In genomic region chr20:36546111-36546736, GRCh38 we compare ENCODE assay signal across 21 cellular contexts. TPM values are rescaled to one million over a fixed set of nuclear protein-coding genes. Genes with fewer than 3 reads are reported as not detected.
DNase-seq lines count a peak whose midpoint lies in the region; ATAC-seq and TF ChIP-seq lines count a peak whose summit lies in the region.
"Had no signal": no experiment of that assay in that cellular context is flagged by ENCODE, and none has a peak within 500 bp of the region (broad histone marks: within the 10 kb centered on the region; RNA-seq: fewer than 3 reads in every experiment).

No MANE protein-coding gene starts in this region.

- H3K4ac ChIP-seq in neuronal stem cell (ENCODE audit: low read length): no peak overlapping the region

- no peak overlapping the region for H3K4me3 Mint-ChIP-seq in central memory CD8-positive, alpha-beta T cell
- H3K4me3 Mint-ChIP-seq: activated CD4-positive, alpha-beta T cell treated with anti-CD3 and anti-CD28 coated beads, Interleukin-2, amount 10 ng/mL, durations not matched to agents 7 days and 5 days; CD14-positive monocyte; immature natural killer cell; stimulated activated naive CD8-positive, alpha-beta T cell treated with anti-CD3 and anti-CD28 coated beads, Interleukin-15, Interleukin-2, amounts not matched to agents 100 ng/mL and 50 ng/mL, for 24 hours had no signal

- H3K79me1 ChIP-seq in neuronal stem cell (ENCODE audit: low read depth, low read length): peaks cover 8% of the 10 kb centered on the region

- H3K27me3 ChIP-seq in left ventricle myocardium inferior (ENCODE audit: low read depth): no peaks in the 10 kb centered on the region
- no peaks in the 10 kb centered on the region for H3K27me3 ChIP-seq in neuronal stem cell (ENCODE audit: control insufficient read depth in 3 of 3, insufficient read depth in 3 of 3, low read depth in 1 of 3, low read length in 3 of 3)
- H3K27me3 ChIP-seq in transverse colon: no peaks in the 10 kb centered on the region
- H3K27me3 ChIP-seq: MG63, vagina had no signal

- peak overlapping the region; percentile 69 for H3K23ac ChIP-seq in neuronal stem cell (ENCODE audit: low read depth, low read length, poor library complexity)

- peaks cover 4% of the 10 kb centered on the region for H3K4me1 Mint-ChIP-seq in central memory CD8-positive, alpha-beta T cell
- H3K4me1 Mint-ChIP-seq: activated CD4-positive, alpha-beta T cell treated with anti-CD3 and anti-CD28 coated beads, Interleukin-2, amount 10 ng/mL, durations not matched to agents 7 days and 5 days; immature natural killer cell had no signal

- peak overlapping the region; percentile 51 for H3K9ac ChIP-seq in neuronal stem cell (ENCODE audit: low read depth, low read length, poor library complexity)

- H2BK15ac ChIP-seq in neuronal stem cell (ENCODE audit: low read length): no peak overlapping the region

- in situ Hi-C loops in transverse colon (cut with MboI; ENCODE audit: low pct_ligation_motif_present in 1 of 4, low pct_unique_long_range_greater_than_20kb in 1 of 4, low sequenced_read_pairs in 3 of 4): no loop called here

- TF ChIP-seq CTCF in left ventricle myocardium inferior (IDR thresholded peaks at IDR 0.05; ENCODE audit: borderline replicate concordance): no peak
- TF ChIP-seq CTCF in transverse colon (IDR thresholded peaks at IDR 0.05): no peak

- peak overlapping the region; percentile 51 for H3K27ac Mint-ChIP-seq in central memory CD8-positive, alpha-beta T cell (ENCODE audit: low read depth)
- H3K27ac Mint-ChIP-seq: activated CD4-positive, alpha-beta T cell treated with anti-CD3 and anti-CD28 coated beads, Interleukin-2, amount 10 ng/mL, durations not matched to agents 7 days and 5 days; stimulated activated naive CD8-positive, alpha-beta T cell treated with anti-CD3 and anti-CD28 coated beads, Interleukin-15, Interleukin-2, amounts not matched to agents 100 ng/mL and 50 ng/mL, for 24 hours had no signal

- no peak for TF ChIP-seq EP300 in transverse colon (IDR thresholded peaks at IDR 0.05; ENCODE audit: low read depth)

- no CpG with 5 or more reads among the region's 14 CpGs for WGBS in neuronal stem cell (ENCODE audit: extremely low coverage in 2 of 2, insufficient read length in 2 of 2, insufficient replicate concordance in 1 of 2), 2 donors
- 75% methylated on average over 14 of the region's 14 CpGs; no CpG with 5 or more reads in 1 of the 2 donors for WGBS in transverse colon (ENCODE audit: low coverage in 1 of 2), 2 donors

- no peak overlapping the region for H4K91ac ChIP-seq in neuronal stem cell (ENCODE audit: low read depth, low read length, poor library complexity)

- ATAC-seq in left ventricle myocardium superior: no peak
- ATAC-seq in central memory CD8-positive, alpha-beta T cell (replicated peaks; ENCODE audit: extremely low read depth, poor library complexity, severe bottlenecking): no peak
- ATAC-seq in HG03439 (IDR thresholded peaks at IDR 0.05; ENCODE audit: unreplicated experiment): no peak

- H3K18ac ChIP-seq in neuronal stem cell (ENCODE audit: low read length): peak overlapping the region; percentile 54

- H3K36me3 ChIP-seq in left ventricle myocardium inferior (peaks cover 51% of the 10 kb centered on the region), neuronal stem cell (replicated peaks in 1 of 2; ENCODE audit: control insufficient read depth in 2 of 2, insufficient read depth in 2 of 2, low read length in 2 of 2) (peaks cover 0 to 24% of the 10 kb centered on the region in 2 donors), transverse colon (no peaks in the 10 kb centered on the region)
- H3K36me3 ChIP-seq: MG63 had no signal

- H3K9me3 Mint-ChIP-seq in central memory CD8-positive, alpha-beta T cell: no peaks in the 10 kb centered on the region
- H3K9me3 Mint-ChIP-seq: activated CD4-positive, alpha-beta T cell treated with anti-CD3 and anti-CD28 coated beads, Interleukin-2, amount 10 ng/mL, durations not matched to agents 7 days and 5 days; immature natural killer cell; stimulated activated naive CD8-positive, alpha-beta T cell treated with anti-CD3 and anti-CD28 coated beads, Interleukin-15, Interleukin-2, amounts not matched to agents 100 ng/mL and 50 ng/mL, for 24 hours had no signal

- H3K14ac ChIP-seq in neuronal stem cell (ENCODE audit: low read length): no peak overlapping the region

- peak overlapping the region; percentile 98 for H3K4me3 ChIP-seq in left ventricle myocardium inferior
- no peak overlapping the region for H3K4me3 ChIP-seq in neuronal stem cell (ENCODE audit: low read length in 2 of 2)
- H3K4me3 ChIP-seq in transverse colon: no peak overlapping the region
- H3K4me3 ChIP-seq: MG63, vagina had no signal

- peaks cover 97% of the 10 kb centered on the region for H3K4me1 ChIP-seq in left ventricle myocardium inferior
- H3K4me1 ChIP-seq in neuronal stem cell (ENCODE audit: control insufficient read depth in 2 of 2, insufficient read depth in 1 of 2, low read depth in 1 of 2, low read length in 2 of 2): peaks cover 4 to 17% of the 10 kb centered on the region in 2 donors
- H3K4me1 ChIP-seq in transverse colon: peaks cover under 1 to 18% (median 10%) of the 10 kb centered on the region in 4 donors

- DNase-seq in left ventricle myocardium inferior (no peak), left ventricle myocardium superior (no peak), neuronal stem cell (ENCODE audit: low spot score) (no peak), transverse colon (no peak), midbrain (lab: John Stamatoyannopoulos, UW) (no peak), posterior vena cava (ENCODE audit: low spot score) (no peak)
- no peak for DNase-seq in central memory CD8-positive, alpha-beta T cell (ENCODE audit: low spot score in 2 of 2)
- DNase-seq: activated CD4-positive, alpha-beta T cell treated with anti-CD3 and anti-CD28 coated beads, Interleukin-2, amount 10 ng/mL, durations not matched to agents 7 days and 5 days; activated CD8-positive, alpha-beta memory T cell treated with anti-CD3 and anti-CD28 coated beads, Interleukin-2, amount 50 U/mL, for 4 hours; activated effector memory CD4-positive, alpha-beta T cell treated with anti-CD3 and anti-CD28 coated beads, Interleukin-2, amount 50 U/mL, for 16 hours; foreskin fibroblast; immature natural killer cell; MG63; NCI-H1436 treated with DMSO at 0.1 percent for 48 hours; NCI-H69; Right ventricle myocardium superior had no signal

- no peak overlapping the region for H2AK5ac ChIP-seq in neuronal stem cell (ENCODE audit: low read depth, low read length)

- H4K8ac ChIP-seq in neuronal stem cell (ENCODE audit: low read depth, low read length): no peak overlapping the region

- H2BK5ac ChIP-seq in neuronal stem cell (ENCODE audit: low read length): no peak overlapping the region

- TF ChIP-seq POLR2A in transverse colon (IDR thresholded peaks at IDR 0.05): no peak

- peak overlapping the region; percentile 98 for H3K27ac ChIP-seq in left ventricle myocardium inferior (replicated peaks)
- H3K27ac ChIP-seq in neuronal stem cell (replicated peaks; ENCODE audit: low read length): no peak overlapping the region
- H3K27ac ChIP-seq in transverse colon: peak overlapping the region; percentile 2 to 99 (median 90)
- H3K27ac ChIP-seq: epithelial cell of prostate, vagina had no signal

- peaks cover 3% of the 10 kb centered on the region for H3K36me3 Mint-ChIP-seq in central memory CD8-positive, alpha-beta T cell (ENCODE audit: insufficient read depth)
- H3K36me3 Mint-ChIP-seq: CD14-positive monocyte, immature natural killer cell had no signal

- H3K9me3 ChIP-seq in left ventricle myocardium inferior (replicated peaks) (no peaks in the 10 kb centered on the region), neuronal stem cell (replicated peaks in 1 of 2; ENCODE audit: control insufficient read depth in 2 of 2, insufficient read depth in 1 of 2, low read depth in 1 of 2, low read length in 2 of 2) (no peaks in the 10 kb centered on the region), transverse colon (no peaks in the 10 kb centered on the region)
- H3K9me3 ChIP-seq: MG63, vagina had no signal

- intact Hi-C loops in left ventricle myocardium inferior (cut with micrococcal nuclease) (no loop called here), left ventricle myocardium superior (cut with micrococcal nuclease) (no loop called here), transverse colon (cut with DNase I; ENCODE audit: low total_unique reads) (no loop called here), posterior vena cava (cut with DNase I) (no loop called here)

- H3K27me3 Mint-ChIP-seq in central memory CD8-positive, alpha-beta T cell: no peaks in the 10 kb centered on the region
- H3K27me3 Mint-ChIP-seq: activated CD4-positive, alpha-beta T cell treated with anti-CD3 and anti-CD28 coated beads, Interleukin-2, amount 10 ng/mL, durations not matched to agents 7 days and 5 days; stimulated activated naive CD8-positive, alpha-beta T cell treated with anti-CD3 and anti-CD28 coated beads, Interleukin-15, Interleukin-2, amounts not matched to agents 100 ng/mL and 50 ng/mL, for 24 hours had no signal

- no peak overlapping the region for H2BK120ac ChIP-seq in neuronal stem cell (ENCODE audit: low read depth, low read length)

- H3K4me2 ChIP-seq in neuronal stem cell (ENCODE audit: insufficient read depth, low read length, poor library complexity, severe bottlenecking): no peak overlapping the region

- no peak overlapping the region for H2AFZ ChIP-seq in neuronal stem cell (ENCODE audit: low read length)

- peak overlapping the region; percentile 52 for H2BK12ac ChIP-seq in neuronal stem cell (ENCODE audit: low read length)

RNA-seq across cellular contexts. Expression of gene MYL9, which starts 4.9 kb away (rescaled TPM):
- total RNA-seq in left ventricle myocardium inferior (1,345 TPM), left ventricle myocardium superior (1,967 TPM), transverse colon (100 to 1,000 TPM; 156 to 974 (median 332) TPM), posterior vena cava (1,000 to 10,000 TPM; 2,680 to 3,095 TPM)
- polyA plus RNA-seq in neuronal stem cell (2013, experiment 1 of 2): 136 TPM
- 136 TPM for polyA plus RNA-seq in neuronal stem cell (2013, experiment 2 of 2)

RNA-seq across cellular contexts. Expression of gene TGIF2, which starts 27.2 kb away (rescaled TPM):
- total RNA-seq in left ventricle myocardium inferior (5.8 TPM), left ventricle myocardium superior (7.6 TPM), transverse colon (100 to 1,000 TPM in 1 of 4 donors, 1 to 10 TPM in 2, under 1 TPM in 1; 0.75 to 130 (median 3.9) TPM), posterior vena cava (1 to 10 TPM; 5.3 to 7.6 TPM)
- 116 TPM for polyA plus RNA-seq in neuronal stem cell (2013, experiment 1 of 2)
- polyA plus RNA-seq in neuronal stem cell (2013, experiment 2 of 2): 126 TPM

RNA-seq across cellular contexts. Expression of gene RAB5IF, which starts 59.4 kb away (rescaled TPM):
- total RNA-seq in left ventricle myocardium inferior (56.5 TPM), left ventricle myocardium superior (53.4 TPM), transverse colon (100 to 1,000 TPM in 2 of 4 donors, 10 to 100 TPM in 2; 42.2 to 136 (median 102) TPM), posterior vena cava (10 to 100 TPM; 50.0 to 56.0 TPM)
- 78.3 TPM for polyA plus RNA-seq in neuronal stem cell (2013, experiment 1 of 2)
- polyA plus RNA-seq in neuronal stem cell (2013, experiment 2 of 2): 76.5 TPM
